8 cellular contexts compared by ENCODE assay signal in genomic region chr14:77123381-77124344, GRCh38. TPM values are rescaled to one million over a fixed set of nuclear protein-coding genes. Genes with fewer than 3 reads are reported as not detected.
DNase-seq lines count a peak whose midpoint lies in the region; ATAC-seq, FAIRE-seq and TF ChIP-seq lines count a peak whose summit lies in the region.

No MANE protein-coding gene starts in this region.

- peaks cover 8% of the 10 kb centered on the region for H3K27me3 ChIP-seq in CD8-positive, alpha-beta T cell (ENCODE audit: insufficient read depth, low read length)
- no peaks in the 10 kb centered on the region for H3K27me3 ChIP-seq in right lobe of liver
- peaks cover 37% of the 10 kb centered on the region for H3K27me3 ChIP-seq in gastroesophageal sphincter

- no peak for FAIRE-seq in H54 (lab: Jason Lieb, UNC)

- TF ChIP-seq CTCF in CD8-positive, alpha-beta T cell (IDR thresholded peaks at IDR 0.05), result no peak
- no peak for TF ChIP-seq CTCF in right lobe of liver (IDR thresholded peaks at IDR 0.05)
- no peak for TF ChIP-seq CTCF in gastroesophageal sphincter (IDR thresholded peaks at IDR 0.05)

- no peak overlapping the region for H3K4me3 ChIP-seq in CD8-positive, alpha-beta T cell (ENCODE audit: low read depth, low read length)
- H3K4me3 ChIP-seq in right lobe of liver (no peak overlapping the region), gastroesophageal sphincter (peak overlapping the region in 1 of 2 donors; percentile 63)

- H3K27me3 Mint-ChIP-seq in CD8-positive, alpha-beta T cell (ENCODE audit: low read depth), result peaks cover 24% of the 10 kb centered on the region
- peaks cover 30% of the 10 kb centered on the region for H3K27me3 Mint-ChIP-seq in activated T-helper 2 cell treated with anti-CD3 and anti-CD28 coated beads, Interferon-gamma antibody, Interleukin-2, Interleukin-4, amounts not matched to agents 10 μg/mL and 5 μg/mL and 100 μg/mL, durations not matched to agents 14 hours and 24 hours and 36 hours (ENCODE audit: low read depth)

- H3K4me1 Mint-ChIP-seq in CD8-positive, alpha-beta T cell (ENCODE audit: low read depth), result peaks cover 48% of the 10 kb centered on the region
- H3K4me1 Mint-ChIP-seq in activated T-helper 2 cell treated with anti-CD3 and anti-CD28 coated beads, Interferon-gamma antibody, Interleukin-2, Interleukin-4, amounts not matched to agents 10 μg/mL and 5 μg/mL and 100 μg/mL, durations not matched to agents 14 hours and 24 hours and 36 hours (ENCODE audit: low read depth), result peaks cover 8% of the 10 kb centered on the region

- ATAC-seq in CD8-positive, alpha-beta T cell, result no peak
- ATAC-seq in right lobe of liver (peak; percentile 65 to 86 (median 76)), gastroesophageal sphincter (no peak)

- H3K27ac ChIP-seq in CD8-positive, alpha-beta T cell (ENCODE audit: low read depth, low read length), result no peak overlapping the region
- H3K27ac ChIP-seq in right lobe of liver, result no peak overlapping the region
- H3K27ac ChIP-seq in gastroesophageal sphincter, result no peak overlapping the region

- DNase-seq in CD8-positive, alpha-beta T cell, result no peak
- DNase-seq in LoVo (ENCODE audit: low spot score) (peak; percentile 94), right lobe of liver (peak; percentile 56 to 85 (median 84)), ureter (ENCODE audit: low spot score) (peak; percentile 90), erythroblast (lab: John Stamatoyannopoulos, UW) (no peak), H54 (ENCODE audit: insufficient read length, low spot score) (no peak)
- DNase-seq in activated T-helper 2 cell treated with anti-CD3 and anti-CD28 coated beads, Interferon-gamma antibody, Interleukin-2, Interleukin-4, amounts not matched to agents 10 μg/mL and 5 μg/mL and 100 μg/mL, durations not matched to agents 14 hours and 24 hours and 36 hours (ENCODE audit: low spot score), result no peak

- H3K36me3 Mint-ChIP-seq in CD8-positive, alpha-beta T cell, result peaks cover 8% of the 10 kb centered on the region
- no peaks in the 10 kb centered on the region for H3K36me3 Mint-ChIP-seq in activated T-helper 2 cell treated with anti-CD3 and anti-CD28 coated beads, Interferon-gamma antibody, Interleukin-2, Interleukin-4, amounts not matched to agents 10 μg/mL and 5 μg/mL and 100 μg/mL, durations not matched to agents 14 hours and 24 hours and 36 hours (ENCODE audit: low read depth)

- no peaks in the 10 kb centered on the region for H3K9me3 ChIP-seq in CD8-positive, alpha-beta T cell (ENCODE audit: low read length)
- no peaks in the 10 kb centered on the region for H3K9me3 ChIP-seq in right lobe of liver
- H3K9me3 ChIP-seq in gastroesophageal sphincter, result no peaks in the 10 kb centered on the region

- TF ChIP-seq POLR2A in right lobe of liver (IDR thresholded peaks at IDR 0.05) (no peak), gastroesophageal sphincter (IDR thresholded peaks at IDR 0.05) (no peak), erythroblast (IDR thresholded peaks at IDR 0.05; ENCODE audit: low read length) (no peak), H54 (IDR thresholded peaks at IDR 0.05; ENCODE audit: low read depth, low read length) (no peak)

- POLR2A ChIA-PET in CD8-positive, alpha-beta T cell (lab: Charles Lee), result interaction anchor here (1.0 to 1.2 kb wide), 2 partner anchors 79 to 94 kb away, joined by 3 to 4 read pairs; no protein-coding TSS in a partner anchor

- H3K27ac Mint-ChIP-seq in CD8-positive, alpha-beta T cell, result peak overlapping the region; percentile 55
- no peak overlapping the region for H3K27ac Mint-ChIP-seq in activated T-helper 2 cell treated with anti-CD3 and anti-CD28 coated beads, Interferon-gamma antibody, Interleukin-2, Interleukin-4, amounts not matched to agents 10 μg/mL and 5 μg/mL and 100 μg/mL, durations not matched to agents 14 hours and 24 hours and 36 hours

- peaks cover 23% of the 10 kb centered on the region for H3K4me1 ChIP-seq in CD8-positive, alpha-beta T cell (ENCODE audit: insufficient read depth, low read length)
- H3K4me1 ChIP-seq in right lobe of liver, result peaks cover 0 to 26% (median 5%) of the 10 kb centered on the region in 4 donors
- H3K4me1 ChIP-seq in gastroesophageal sphincter, result peaks cover 2 to 47% (median 6%) of the 10 kb centered on the region in 3 donors

- no peaks in the 10 kb centered on the region for H3K36me3 ChIP-seq in CD8-positive, alpha-beta T cell (ENCODE audit: insufficient read depth, low read length)
- H3K36me3 ChIP-seq in right lobe of liver (no peaks in the 10 kb centered on the region), gastroesophageal sphincter (peaks cover 0 to 20% of the 10 kb centered on the region in 2 donors)

- no peaks in the 10 kb centered on the region for H3K9me3 Mint-ChIP-seq in CD8-positive, alpha-beta T cell
- no peaks in the 10 kb centered on the region for H3K9me3 Mint-ChIP-seq in activated T-helper 2 cell treated with anti-CD3 and anti-CD28 coated beads, Interferon-gamma antibody, Interleukin-2, Interleukin-4, amounts not matched to agents 10 μg/mL and 5 μg/mL and 100 μg/mL, durations not matched to agents 14 hours and 24 hours and 36 hours

- CTCF ChIA-PET in CD8-positive, alpha-beta T cell (lab: Charles Lee), result interaction anchor here (0.9 to 2.6 kb wide), 15 partner anchors 7 to 414 kb away, joined by 3 to 23 read pairs (median 6); no protein-coding TSS in a partner anchor

- TF ChIP-seq EP300 in gastroesophageal sphincter (IDR thresholded peaks at IDR 0.05), result no peak

- H3K4me3 Mint-ChIP-seq in CD8-positive, alpha-beta T cell, result peak overlapping the region; percentile 81
- peak overlapping the region; percentile 74 for H3K4me3 Mint-ChIP-seq in activated T-helper 2 cell treated with anti-CD3 and anti-CD28 coated beads, Interferon-gamma antibody, Interleukin-2, Interleukin-4, amounts not matched to agents 10 μg/mL and 5 μg/mL and 100 μg/mL, durations not matched to agents 14 hours and 24 hours and 36 hours (ENCODE audit: low read depth)

- intact Hi-C loops in CD8-positive, alpha-beta T cell (cut with DNase I, micrococcal nuclease), result loop anchor here in 1 of 2 experiments (2.0 kb wide), 1 partner anchor 15 kb away; no protein-coding TSS in a partner anchor
- intact Hi-C loops in activated T-helper 2 cell treated with anti-CD3 and anti-CD28 coated beads, Interferon-gamma antibody, Interleukin-2, Interleukin-4, amounts not matched to agents 10 μg/mL and 5 μg/mL and 100 μg/mL, durations not matched to agents 14 hours and 24 hours and 36 hours (cut with micrococcal nuclease), result no loop called here
- intact Hi-C loops in right lobe of liver (cut with DNase I), result no loop called here

- WGBS in right lobe of liver (ENCODE audit: insufficient coverage, low coverage, low lambda C conversion rate, missing lambda C conversion rate), result 48% methylated on average over 2 of the region's 9 CpGs
- 84 to 100% methylated on average over 1 to 6 of the region's 9 CpGs for WGBS in gastroesophageal sphincter (ENCODE audit: low coverage in 1 of 2), 2 donors

RNA-seq across cellular contexts. Expression of gene ZDHHC22, which starts 17.9 kb away (rescaled TPM):
- total RNA-seq in CD8-positive, alpha-beta T cell, result not detected
- total RNA-seq in activated T-helper 2 cell treated with anti-CD3 and anti-CD28 coated beads, Interferon-gamma antibody, Interleukin-2, Interleukin-4, amounts not matched to agents 10 μg/mL and 5 μg/mL and 100 μg/mL, durations not matched to agents 14 hours and 24 hours and 36 hours, result not detected in 2 replicates
- total RNA-seq in right lobe of liver (not detected), ureter (not detected), gastroesophageal sphincter (under 1 TPM in 2 of 4 donors, not detected in 2; 0.12 to 0.40 TPM)

RNA-seq across cellular contexts. Expression of gene CIPC, which starts 25.6 kb away (rescaled TPM):
- total RNA-seq in CD8-positive, alpha-beta T cell, result 1 to 10 TPM; 6.0 to 6.3 TPM
- total RNA-seq in activated T-helper 2 cell treated with anti-CD3 and anti-CD28 coated beads, Interferon-gamma antibody, Interleukin-2, Interleukin-4, amounts not matched to agents 10 μg/mL and 5 μg/mL and 100 μg/mL, durations not matched to agents 14 hours and 24 hours and 36 hours, result 10.9 and 11.3 TPM in 2 replicates
- 10 to 100 TPM; 10.4 to 18.7 (median 12.7) TPM for total RNA-seq in right lobe of liver
- total RNA-seq in ureter, result 39.5 TPM
- total RNA-seq in gastroesophageal sphincter, result 10 to 100 TPM; 49.0 to 74.1 (median 60.4) TPM

RNA-seq across cellular contexts. Expression of gene TMEM63C, which starts 57.9 kb away (rescaled TPM):
- total RNA-seq in CD8-positive, alpha-beta T cell, result under 1 TPM; 0.47 to 0.71 TPM
- total RNA-seq in activated T-helper 2 cell treated with anti-CD3 and anti-CD28 coated beads, Interferon-gamma antibody, Interleukin-2, Interleukin-4, amounts not matched to agents 10 μg/mL and 5 μg/mL and 100 μg/mL, durations not matched to agents 14 hours and 24 hours and 36 hours, result 0.53 and 1.0 TPM in 2 replicates
- under 1 TPM in 4 of 6 experiments, not detected in 2; 0.07 to 0.82 (median 0.15) TPM for total RNA-seq in right lobe of liver
- 0.55 TPM for total RNA-seq in ureter
- total RNA-seq in gastroesophageal sphincter, result under 1 TPM in 3 of 4 donors, not detected in 1; 0.08 to 0.13 (median 0.10) TPM

Comparison
In these comparisons a context has a peak if more than half of its experiments do, and no peak if none do; other contexts are left out.
1. ATAC-seq: peak in right lobe of liver (4 of 4); none in CD8-positive, alpha-beta T cell (single experiment) and gastroesophageal sphincter (single experiment).
2. DNase-seq: peak in LoVo (single experiment), right lobe of liver (3 of 3) and ureter (single experiment); none in CD8-positive, alpha-beta T cell (0 of 7), activated T-helper 2 cell treated with anti-CD3 and anti-CD28 coated beads, Interferon-gamma antibody, Interleukin-2, Interleukin-4, amounts not matched to agents 10 μg/mL and 5 μg/mL and 100 μg/mL, durations not matched to agents 14 hours and 24 hours and 36 hours (single experiment), erythroblast (0 of 2) and H54 (single experiment).